18 cellular contexts compared by ENCODE assay signal in the genomic region with DNA sequence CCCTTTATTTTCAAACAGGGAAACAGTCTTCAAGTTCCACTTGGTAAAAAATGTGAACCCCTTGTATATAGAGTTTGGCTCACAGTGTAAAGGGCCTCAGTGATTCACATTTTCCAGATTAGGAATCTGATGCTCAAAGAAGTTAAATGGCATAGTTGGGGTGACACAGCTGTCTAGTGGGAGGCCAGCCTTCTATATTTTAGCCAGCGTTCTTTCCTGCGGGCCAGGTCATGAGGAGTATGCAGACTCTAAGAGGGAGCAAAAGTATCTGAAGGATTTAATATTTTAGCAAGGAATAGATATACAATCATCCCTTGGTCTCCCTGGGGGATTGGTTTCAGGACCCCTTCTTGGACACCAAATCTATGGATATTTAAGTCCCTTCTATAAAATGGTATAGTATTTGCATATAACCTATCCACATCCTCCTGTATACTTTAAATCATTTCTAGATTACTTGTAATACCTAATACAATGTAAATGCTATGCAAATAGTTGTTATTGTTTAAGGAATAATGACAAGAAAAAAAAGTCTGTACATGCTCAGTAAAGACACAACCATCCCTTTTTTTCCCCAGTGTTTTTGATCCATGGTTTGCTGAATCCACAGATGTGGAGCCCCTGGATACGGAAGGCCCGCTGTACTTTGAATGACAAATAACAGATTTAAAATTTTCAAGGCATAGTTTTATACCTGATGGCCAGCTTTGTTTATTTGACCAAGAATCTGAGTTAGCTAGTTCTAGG. TPM values are rescaled to one million over a fixed set of nuclear protein-coding genes. Genes with fewer than 3 reads are reported as not detected.
DNase-seq lines count a peak whose midpoint lies in the region; ATAC-seq, FAIRE-seq and TF ChIP-seq lines count a peak whose summit lies in the region.
"Had no signal": no experiment of that assay in that cellular context is flagged by ENCODE, and none has a peak within 500 bp of the region (broad histone marks: within the 10 kb centered on the region; RNA-seq: fewer than 3 reads in every experiment).

No MANE protein-coding gene starts in this region.

- H3K4me1 Mint-ChIP-seq in CD4-positive, CD25-positive, alpha-beta regulatory T cell = peaks cover 49 to 81% (median 70%) of the 10 kb centered on the region in 4 donors

- in situ Hi-C loops in GM12878 (cut with MboI) (no loop called here), G401 (cut with HindIII; ENCODE audit: low sequenced_read_pairs) (no loop called here)

- intact Hi-C loops in GM12878 (cut with micrococcal nuclease; ENCODE audit: unreplicated experiment) = no loop called here

- POLR2A ChIA-PET in GM12878 (lab: Charles Lee) = interaction anchor here (7.3 to 24.8 kb wide), 3 partner anchors 7 to 53 kb away, joined by 79 to 718 read pairs (median 255); a partner anchor contains a TSS

- peak overlapping the region; percentile 25; the same call in 1 of the 2 replicates for H3K27ac ChIP-seq in 22Rv1
- H3K27ac ChIP-seq in CD4-positive, CD25-positive, alpha-beta regulatory T cell (ENCODE audit: insufficient read depth, low read length, poor library complexity, severe bottlenecking) = peak overlapping the region; percentile 100
- H3K27ac ChIP-seq in GM12878 (ENCODE audit: control insufficient read depth, insufficient read depth) = peak overlapping the region; percentile 83
- H3K27ac ChIP-seq: ascending aorta, BLaER1 had no signal

- H3K9me3 ChIP-seq in CD4-positive, CD25-positive, alpha-beta regulatory T cell (ENCODE audit: control insufficient read depth in 2 of 2, low read length in 2 of 2) = no peaks in the 10 kb centered on the region
- no peaks in the 10 kb centered on the region for H3K9me3 ChIP-seq in GM12878 (replicated peaks; ENCODE audit: control insufficient read depth, insufficient read depth, low read length)
- H3K9me3 ChIP-seq: ascending aorta, BLaER1, colonic mucosa had no signal

- TF ChIP-seq EP300 in GM12878 (IDR thresholded peaks at IDR 0.05; ENCODE audit: borderline replicate concordance in 1 of 2, control insufficient read depth in 1 of 2, low read depth in 2 of 2, low read length in 2 of 2) = no peak

- peaks cover 30% of the 10 kb centered on the region for H4K20me1 ChIP-seq in GM12878 (ENCODE audit: control insufficient read depth, insufficient read depth)

- H3K4me2 ChIP-seq in GM12878 (ENCODE audit: control insufficient read depth, insufficient read depth) = peak overlapping the region; percentile 71; the same call in 1 of the 2 replicates
- H3K4me2 ChIP-seq: BLaER1 had no signal

- SMC1A ChIA-PET in GM12878 (lab: Charles Lee; ENCODE audit: uncharacterized antibody, unreplicated experiment) = interaction anchor here (1.5 to 19.0 kb wide), 3 partner anchors 8 to 53 kb away, joined by 7 to 637 read pairs (median 87); a partner anchor contains a TSS

- TF ChIP-seq CTCF in 22Rv1 (IDR thresholded peaks at IDR 0.05) (no peak), GM12878 (IDR thresholded peaks at IDR 0.05 in 2 of 3, conservative IDR thresholded peaks at IDR 0.05 in 1 of 3; ENCODE audit: control insufficient read depth in 2 of 3, extremely low read depth in 1 of 3, insufficient read depth in 1 of 3, low read depth in 3 of 3, low read length in 3 of 3) (no peak)

- H3K36me3 Mint-ChIP-seq in CD4-positive, CD25-positive, alpha-beta regulatory T cell = peaks cover 56% of the 10 kb centered on the region

- TF ChIP-seq POLR2A in GM12878 (IDR thresholded peaks at IDR 0.05; ENCODE audit: low read depth, low read length) = no peak

- RAD21 ChIA-PET in GM12878 (lab: Charles Lee; ENCODE audit: unreplicated experiment) = interaction anchor here (1.1 to 18.4 kb wide), 4 partner anchors 8 to 55 kb away, joined by 6 to 653 read pairs (median 120); a partner anchor contains a TSS

- CTCF ChIA-PET in GM12878 (lab: Yijun Ruan, JAX) = interaction anchor here (0.5 to 14.3 kb wide), 5 partner anchors 9 to 140 kb away, joined by 3 to 278 read pairs (median 153); a partner anchor contains a TSS

- H3K27ac Mint-ChIP-seq in CD4-positive, CD25-positive, alpha-beta regulatory T cell = peak overlapping the region; percentile 84 to 95 (median 91)

- peak overlapping the region; percentile 68 to 100 (median 98) for H3K4me3 Mint-ChIP-seq in CD4-positive, CD25-positive, alpha-beta regulatory T cell
- H3K4me3 Mint-ChIP-seq: neural crest cell had no signal

- no peak overlapping the region for H2AFZ ChIP-seq in GM12878 (ENCODE audit: control insufficient read depth, low read depth, low read length)

- no peak for TF ChIP-seq RAD21 in GM12878 (IDR thresholded peaks at IDR 0.05; ENCODE audit: insufficient read depth, low read depth, low read length)

- H3K27me3 Mint-ChIP-seq in CD4-positive, CD25-positive, alpha-beta regulatory T cell = no peaks in the 10 kb centered on the region

- H3K79me2 ChIP-seq in GM12878 (ENCODE audit: control insufficient read depth, insufficient read depth, low read length) = peaks cover 64% of the 10 kb centered on the region

- WGBS in GM12878 (ENCODE audit: insufficient coverage, insufficient replicate concordance, low lambda C conversion rate, missing lambda C conversion rate) = 37% methylated on average over 4 of the region's 4 CpGs

- peak overlapping the region; percentile 100 for H3K4me3 ChIP-seq in CD4-positive, CD25-positive, alpha-beta regulatory T cell (ENCODE audit: low read depth, low read length)
- no peak overlapping the region; the same call in 1 of the 2 replicates for H3K4me3 ChIP-seq in GM12878
- H3K4me3 ChIP-seq: ascending aorta, BLaER1, colonic mucosa, lung had no signal

- no peak for ATAC-seq in CD4-positive, CD25-positive, alpha-beta regulatory T cell (ENCODE audit: low read depth in 2 of 2)
- no peak for ATAC-seq in GM12878
- no peak for ATAC-seq in HG02610 (IDR thresholded peaks at IDR 0.05; ENCODE audit: unreplicated experiment)
- ATAC-seq: Right ventricle myocardium inferior had no signal

- no peak for FAIRE-seq in GM12878 (lab: Jason Lieb, UNC)
- FAIRE-seq: H54 had no signal

- no peaks in the 10 kb centered on the region for H3K27me3 ChIP-seq in CD4-positive, CD25-positive, alpha-beta regulatory T cell (ENCODE audit: control insufficient read depth, insufficient read depth, low read length)
- H3K27me3 ChIP-seq in GM12878 (replicated peaks in 1 of 2; ENCODE audit: control insufficient read depth in 2 of 2, insufficient read depth in 2 of 2, low read length in 1 of 2) = no peaks in the 10 kb centered on the region
- H3K27me3 ChIP-seq: ascending aorta, BLaER1, colonic mucosa had no signal

- peaks cover 97% of the 10 kb centered on the region for H3K4me1 ChIP-seq in CD4-positive, CD25-positive, alpha-beta regulatory T cell (ENCODE audit: control insufficient read depth, insufficient read depth, low read length, poor library complexity, severe bottlenecking)
- peaks cover 72% of the 10 kb centered on the region for H3K4me1 ChIP-seq in GM12878 (ENCODE audit: control insufficient read depth, insufficient read depth, low read length)

- peak overlapping the region; percentile 59; the same call in 1 of the 2 replicates for H3K9ac ChIP-seq in GM12878 (ENCODE audit: control insufficient read depth, insufficient read depth, low read length)
- H3K9ac ChIP-seq: BLaER1 had no signal

- BruUV-seq in GM12878 (replicated peaks; lab: Mats Ljungman, UMichigan) = no TSS peak

- H3K9me3 Mint-ChIP-seq in CD4-positive, CD25-positive, alpha-beta regulatory T cell = peaks cover 0 to 2% (median 0%) of the 10 kb centered on the region in 7 donors
- H3K9me3 Mint-ChIP-seq: neural crest cell had no signal

- peaks cover 59% of the 10 kb centered on the region for H3K36me3 ChIP-seq in CD4-positive, CD25-positive, alpha-beta regulatory T cell (ENCODE audit: control insufficient read depth, insufficient read depth, low read length)
- peaks cover 19 to 50% of the 10 kb centered on the region in 2 experiments for H3K36me3 ChIP-seq in GM12878 (ENCODE audit: control insufficient read depth in 2 of 2, insufficient read depth in 2 of 2, low read length in 1 of 2)

- peak in 1 of 3 donors; percentile 14 for DNase-seq in CD4-positive, CD25-positive, alpha-beta regulatory T cell
- DNase-seq in OCI-M1 (lab: John Stamatoyannopoulos, UW) (peak; percentile 50), GM12878 (ENCODE audit: low read depth, low spot score) (no peak), G401 (ENCODE audit: low spot score) (no peak), COLO668 (lab: John Stamatoyannopoulos, UW; ENCODE audit: unreplicated experiment) (no peak), nucleus accumbens (lab: John Stamatoyannopoulos, UW) (no peak)
- DNase-seq: colonic mucosa, DND-41, NCI-H2171 had no signal

RNA-seq across cellular contexts. Expression of a gene that starts 7.0 kb away (rescaled TPM):
- 7,793 TPM for total RNA-seq in CD4-positive, CD25-positive, alpha-beta regulatory T cell
- over 10,000 TPM; 37,989 to 53,417 (median 43,977) TPM for polyA plus RNA-seq in CD4-positive, CD25-positive, alpha-beta regulatory T cell
- total RNA-seq in GM12878 (2013; cell fraction: nucleolus; rRNA removed) = 6,462 and 7,066 TPM in 2 replicates
- total RNA-seq in GM12878 (2014; rRNA removed) = 4,481 and 5,701 TPM in 2 replicates
- 5,217 and 5,589 TPM in 2 replicates for total RNA-seq in GM12878 (2014; rRNA removed; fragmentation: Illumina TruSeq; extraction: Trizol)
- total RNA-seq in GM12878 (2021) = 2,901 and 3,170 TPM in 2 replicates
- 6,007 TPM for polyA plus RNA-seq in GM12878 (2011; ENCODE audit: low read depth)
- polyA plus RNA-seq in GM12878 (2011; rRNA removed) = 12,663 and 17,808 TPM in 2 replicates
- 7,019 and 28,739 TPM in 2 replicates for polyA plus RNA-seq in GM12878 (2011; cell fraction: cytosol; rRNA removed)
- polyA plus RNA-seq in GM12878 (2011; cell fraction: nucleus; rRNA removed) = 2,031 and 2,366 TPM in 2 replicates
- 6,970 and 7,434 TPM in 2 replicates for polyA plus RNA-seq in GM12878 (2012)
- polyA plus RNA-seq in GM12878 (2014; fragmentation: Illumina TruSeq; extraction: Trizol) = 11,414 and 13,691 TPM in 2 replicates
- polyA plus RNA-seq in GM12878 (2014; fragmentation: Nextera tagmentation; extraction: Ambion mirVana) = over 10,000 TPM; 16,306 to 22,794 TPM
- 4,868 and 5,894 TPM in 2 replicates for polyA plus RNA-seq in GM12878 (2014; rRNA removed)
- polyA plus RNA-seq in GM12878 (2016; fragmentation: Nextera tagmentation; extraction: Ambion mirVana) = 1,000 to 10,000 TPM; 8,335 to 8,413 TPM
- polyA minus RNA-seq in GM12878 (2011; rRNA and poly(A)+ RNA removed) = 2,834 and 3,344 TPM in 2 replicates
- polyA minus RNA-seq in GM12878 (2011; cell fraction: cytosol; rRNA and poly(A)+ RNA removed) = 1,355 and 1,504 TPM in 2 replicates
- polyA minus RNA-seq in GM12878 (2011; cell fraction: nucleus; rRNA and poly(A)+ RNA removed) = 373 and 393 TPM in 2 replicates
- total RNA-seq in G401 (2014; rRNA removed; shearing (Covaris generic)) = 977 and 997 TPM in 2 replicates

RNA-seq across cellular contexts. Expression of a gene that starts 7.2 kb away (rescaled TPM):
- 44.1 TPM for total RNA-seq in CD4-positive, CD25-positive, alpha-beta regulatory T cell
- 10 to 100 TPM in 2 of 4 donors, 1 to 10 TPM in 2; 7.8 to 20.6 (median 12.8) TPM for polyA plus RNA-seq in CD4-positive, CD25-positive, alpha-beta regulatory T cell
- 27.2 and 29.4 TPM in 2 replicates for total RNA-seq in GM12878 (2013; cell fraction: nucleolus; rRNA removed)
- 11.0 and 11.5 TPM in 2 replicates for total RNA-seq in GM12878 (2014; rRNA removed)
- 12.5 and 13.1 TPM in 2 replicates for total RNA-seq in GM12878 (2014; rRNA removed; fragmentation: Illumina TruSeq; extraction: Trizol)
- total RNA-seq in GM12878 (2021) = 10.7 and 11.5 TPM in 2 replicates
- 14.7 TPM for polyA plus RNA-seq in GM12878 (2011; ENCODE audit: low read depth)
- 13.5 and 14.8 TPM in 2 replicates for polyA plus RNA-seq in GM12878 (2011; rRNA removed)
- 11.4 and 11.8 TPM in 2 replicates for polyA plus RNA-seq in GM12878 (2011; cell fraction: cytosol; rRNA removed)
- 47.9 and 62.2 TPM in 2 replicates for polyA plus RNA-seq in GM12878 (2011; cell fraction: nucleus; rRNA removed)
- polyA plus RNA-seq in GM12878 (2012) = 16.2 and 17.7 TPM in 2 replicates
- 11.9 and 14.8 TPM in 2 replicates for polyA plus RNA-seq in GM12878 (2014; fragmentation: Illumina TruSeq; extraction: Trizol)
- 10 to 100 TPM; 12.4 TPM for polyA plus RNA-seq in GM12878 (2014; fragmentation: Nextera tagmentation; extraction: Ambion mirVana)
- 16.2 and 19.3 TPM in 2 replicates for polyA plus RNA-seq in GM12878 (2014; rRNA removed)
- polyA plus RNA-seq in GM12878 (2016; fragmentation: Nextera tagmentation; extraction: Ambion mirVana) = 1 to 10 TPM; 4.2 to 7.3 TPM
- polyA minus RNA-seq in GM12878 (2011; rRNA and poly(A)+ RNA removed) = 6.1 and 8.7 TPM in 2 replicates
- 2.1 and 6.7 TPM in 2 replicates for polyA minus RNA-seq in GM12878 (2011; cell fraction: cytosol; rRNA and poly(A)+ RNA removed)
- polyA minus RNA-seq in GM12878 (2011; cell fraction: nucleus; rRNA and poly(A)+ RNA removed) = 10.9 and 15.6 TPM in 2 replicates
- not detected in 2 replicates for total RNA-seq in G401 (2014; rRNA removed; shearing (Covaris generic))
- total RNA-seq: ascending aorta, epithelial cell of proximal tubule had no signal

RNA-seq across cellular contexts. Expression of a gene that starts 18.0 kb away (rescaled TPM):
- total RNA-seq in CD4-positive, CD25-positive, alpha-beta regulatory T cell = 50.5 TPM
- 10 to 100 TPM; 38.1 to 61.5 (median 55.7) TPM for polyA plus RNA-seq in CD4-positive, CD25-positive, alpha-beta regulatory T cell
- 15.1 and 16.3 TPM in 2 replicates for total RNA-seq in GM12878 (2013; cell fraction: nucleolus; rRNA removed)
- total RNA-seq in GM12878 (2014; rRNA removed) = 29.5 and 35.0 TPM in 2 replicates
- total RNA-seq in GM12878 (2014; rRNA removed; fragmentation: Illumina TruSeq; extraction: Trizol) = 38.7 and 43.6 TPM in 2 replicates
- 48.8 and 50.7 TPM in 2 replicates for total RNA-seq in GM12878 (2021)
- polyA plus RNA-seq in GM12878 (2011; ENCODE audit: low read depth) = 28.8 TPM
- polyA plus RNA-seq in GM12878 (2011; rRNA removed) = 52.7 and 73.6 TPM in 2 replicates
- polyA plus RNA-seq in GM12878 (2011; cell fraction: cytosol; rRNA removed) = 24.7 and 25.5 TPM in 2 replicates
- polyA plus RNA-seq in GM12878 (2011; cell fraction: nucleus; rRNA removed) = 17.8 and 22.2 TPM in 2 replicates
- 33.7 and 47.6 TPM in 2 replicates for polyA plus RNA-seq in GM12878 (2012)
- 46.8 and 57.8 TPM in 2 replicates for polyA plus RNA-seq in GM12878 (2014; fragmentation: Illumina TruSeq; extraction: Trizol)
- 10 to 100 TPM; 11.2 to 20.4 TPM for polyA plus RNA-seq in GM12878 (2014; fragmentation: Nextera tagmentation; extraction: Ambion mirVana)
- 32.4 and 37.8 TPM in 2 replicates for polyA plus RNA-seq in GM12878 (2014; rRNA removed)
- polyA plus RNA-seq in GM12878 (2016; fragmentation: Nextera tagmentation; extraction: Ambion mirVana) = 10 to 100 TPM; 36.9 to 44.9 TPM
- polyA minus RNA-seq in GM12878 (2011; rRNA and poly(A)+ RNA removed) = 42.7 and 56.3 TPM in 2 replicates
- polyA minus RNA-seq in GM12878 (2011; cell fraction: cytosol; rRNA and poly(A)+ RNA removed) = 16.0 and 18.2 TPM in 2 replicates
- 33.6 and 42.5 TPM in 2 replicates for polyA minus RNA-seq in GM12878 (2011; cell fraction: nucleus; rRNA and poly(A)+ RNA removed)
- total RNA-seq in G401 (2014; rRNA removed; shearing (Covaris generic)) = 9.2 and 10.6 TPM in 2 replicates

RNA-seq across cellular contexts. Expression of a gene that starts 54.9 kb away (rescaled TPM):
- 71.5 TPM for total RNA-seq in CD4-positive, CD25-positive, alpha-beta regulatory T cell
- polyA plus RNA-seq in CD4-positive, CD25-positive, alpha-beta regulatory T cell = 10 to 100 TPM; 21.6 to 27.7 (median 24.6) TPM
- 375 and 390 TPM in 2 replicates for total RNA-seq in GM12878 (2013; cell fraction: nucleolus; rRNA removed)
- 61.2 and 65.6 TPM in 2 replicates for total RNA-seq in GM12878 (2014; rRNA removed)
- total RNA-seq in GM12878 (2014; rRNA removed; fragmentation: Illumina TruSeq; extraction: Trizol) = 57.2 and 62.1 TPM in 2 replicates
- total RNA-seq in GM12878 (2021) = 59.2 and 59.3 TPM in 2 replicates
- 25.8 TPM for polyA plus RNA-seq in GM12878 (2011; ENCODE audit: low read depth)
- 78.0 and 85.1 TPM in 2 replicates for polyA plus RNA-seq in GM12878 (2011; rRNA removed)
- polyA plus RNA-seq in GM12878 (2011; cell fraction: cytosol; rRNA removed) = 84.0 and 93.3 TPM in 2 replicates
- polyA plus RNA-seq in GM12878 (2011; cell fraction: nucleus; rRNA removed) = 99.7 and 125 TPM in 2 replicates
- polyA plus RNA-seq in GM12878 (2012) = 41.8 and 52.2 TPM in 2 replicates
- polyA plus RNA-seq in GM12878 (2014; fragmentation: Illumina TruSeq; extraction: Trizol) = 48.2 and 51.5 TPM in 2 replicates
- polyA plus RNA-seq in GM12878 (2014; fragmentation: Nextera tagmentation; extraction: Ambion mirVana) = 10 to 100 TPM; 22.1 to 23.6 TPM
- 39.9 and 46.2 TPM in 2 replicates for polyA plus RNA-seq in GM12878 (2014; rRNA removed)
- 10 to 100 TPM; 34.3 to 41.7 TPM for polyA plus RNA-seq in GM12878 (2016; fragmentation: Nextera tagmentation; extraction: Ambion mirVana)
- polyA minus RNA-seq in GM12878 (2011; rRNA and poly(A)+ RNA removed) = 143 and 157 TPM in 2 replicates
- 38.9 and 54.1 TPM in 2 replicates for polyA minus RNA-seq in GM12878 (2011; cell fraction: cytosol; rRNA and poly(A)+ RNA removed)
- 68.2 and 117 TPM in 2 replicates for polyA minus RNA-seq in GM12878 (2011; cell fraction: nucleus; rRNA and poly(A)+ RNA removed)
- 43.8 and 44.9 TPM in 2 replicates for total RNA-seq in G401 (2014; rRNA removed; shearing (Covaris generic))

Comparison
In these comparisons a context has a peak if more than half of its experiments do, and no peak if none do; other contexts are left out.
1. H3K27ac ChIP-seq: peak in every context shown above with its lines; median percentile 100 in CD4-positive, CD25-positive, alpha-beta regulatory T cell; 83 in GM12878; 25 in 22Rv1.
2. RNA of a gene that starts 7.2 kb away (total RNA-seq): 44.1 TPM in CD4-positive, CD25-positive, alpha-beta regulatory T cell (single experiment) and 10.7 to 29.4 TPM in GM12878; not detected in G401; every median in the first group is over 10 times any median in the second.